Comparison of ENCODE assay signal across 1 cellular context in the genomic region with DNA sequence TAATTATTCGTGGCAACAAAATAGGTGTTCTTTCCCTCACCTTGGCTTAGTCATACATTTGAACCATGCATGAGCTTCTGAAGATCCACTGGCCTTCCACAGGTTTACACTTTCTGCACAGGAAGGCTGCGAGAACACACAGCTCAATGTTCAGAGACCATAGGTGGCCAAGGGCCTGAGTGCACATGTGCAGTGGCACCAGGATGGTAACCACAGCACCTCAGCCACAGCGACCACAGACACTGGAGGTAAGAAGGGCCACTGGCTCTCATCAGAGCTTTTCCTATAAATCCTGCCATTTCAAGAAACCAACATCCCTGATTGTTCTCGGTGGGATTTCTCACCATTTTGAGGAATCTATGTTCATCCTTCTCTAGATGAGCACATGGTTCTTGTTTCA.
TF ChIP-seq lines count a peak whose summit lies in the region.

No MANE protein-coding gene starts in this region.

TF ChIP-seq in WTC11, 78 proteins besides CTCF, POLR2A, EP300 and RAD21 (continued from another document):
- TF ChIP-seq, protein P1, sequence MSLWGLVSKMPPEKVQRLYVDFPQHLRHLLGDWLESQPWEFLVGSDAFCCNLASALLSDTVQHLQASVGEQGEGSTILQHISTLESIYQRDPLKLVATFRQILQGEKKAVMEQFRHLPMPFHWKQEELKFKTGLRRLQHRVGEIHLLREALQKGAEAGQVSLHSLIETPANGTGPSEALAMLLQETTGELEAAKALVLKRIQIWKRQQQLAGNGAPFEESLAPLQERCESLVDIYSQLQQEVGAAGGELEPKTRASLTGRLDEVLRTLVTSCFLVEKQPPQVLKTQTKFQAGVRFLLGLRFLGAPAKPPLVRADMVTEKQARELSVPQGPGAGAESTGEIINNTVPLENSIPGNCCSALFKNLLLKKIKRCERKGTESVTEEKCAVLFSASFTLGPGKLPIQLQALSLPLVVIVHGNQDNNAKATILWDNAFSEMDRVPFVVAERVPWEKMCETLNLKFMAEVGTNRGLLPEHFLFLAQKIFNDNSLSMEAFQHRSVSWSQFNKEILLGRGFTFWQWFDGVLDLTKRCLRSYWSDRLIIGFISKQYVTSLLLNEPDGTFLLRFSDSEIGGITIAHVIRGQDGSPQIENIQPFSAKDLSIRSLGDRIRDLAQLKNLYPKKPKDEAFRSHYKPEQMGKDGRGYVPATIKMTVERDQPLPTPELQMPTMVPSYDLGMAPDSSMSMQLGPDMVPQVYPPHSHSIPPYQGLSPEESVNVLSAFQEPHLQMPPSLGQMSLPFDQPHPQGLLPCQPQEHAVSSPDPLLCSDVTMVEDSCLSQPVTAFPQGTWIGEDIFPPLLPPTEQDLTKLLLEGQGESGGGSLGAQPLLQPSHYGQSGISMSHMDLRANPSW (CRISPR knock-in tag; conservative IDR thresholded peaks at IDR 0.05; ENCODE audit: low read depth) = no peak
- TF ChIP-seq ZNF219 (CRISPR knock-in tag; IDR thresholded peaks at IDR 0.05; ENCODE audit: borderline replicate concordance) (no peak), TP53 (CRISPR knock-in tag; IDR thresholded peaks at IDR 0.05) (no peak), ATF1 (CRISPR knock-in tag; IDR thresholded peaks at IDR 0.05) (no peak), HMGA2 (CRISPR knock-in tag; IDR thresholded peaks at IDR 0.05) (no peak)
- TF ChIP-seq, protein P2, sequence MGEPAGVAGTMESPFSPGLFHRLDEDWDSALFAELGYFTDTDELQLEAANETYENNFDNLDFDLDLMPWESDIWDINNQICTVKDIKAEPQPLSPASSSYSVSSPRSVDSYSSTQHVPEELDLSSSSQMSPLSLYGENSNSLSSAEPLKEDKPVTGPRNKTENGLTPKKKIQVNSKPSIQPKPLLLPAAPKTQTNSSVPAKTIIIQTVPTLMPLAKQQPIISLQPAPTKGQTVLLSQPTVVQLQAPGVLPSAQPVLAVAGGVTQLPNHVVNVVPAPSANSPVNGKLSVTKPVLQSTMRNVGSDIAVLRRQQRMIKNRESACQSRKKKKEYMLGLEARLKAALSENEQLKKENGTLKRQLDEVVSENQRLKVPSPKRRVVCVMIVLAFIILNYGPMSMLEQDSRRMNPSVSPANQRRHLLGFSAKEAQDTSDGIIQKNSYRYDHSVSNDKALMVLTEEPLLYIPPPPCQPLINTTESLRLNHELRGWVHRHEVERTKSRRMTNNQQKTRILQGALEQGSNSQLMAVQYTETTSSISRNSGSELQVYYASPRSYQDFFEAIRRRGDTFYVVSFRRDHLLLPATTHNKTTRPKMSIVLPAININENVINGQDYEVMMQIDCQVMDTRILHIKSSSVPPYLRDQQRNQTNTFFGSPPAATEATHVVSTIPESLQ (CRISPR knock-in tag; IDR thresholded peaks at IDR 0.05) = no peak
- TF ChIP-seq, protein P3, sequence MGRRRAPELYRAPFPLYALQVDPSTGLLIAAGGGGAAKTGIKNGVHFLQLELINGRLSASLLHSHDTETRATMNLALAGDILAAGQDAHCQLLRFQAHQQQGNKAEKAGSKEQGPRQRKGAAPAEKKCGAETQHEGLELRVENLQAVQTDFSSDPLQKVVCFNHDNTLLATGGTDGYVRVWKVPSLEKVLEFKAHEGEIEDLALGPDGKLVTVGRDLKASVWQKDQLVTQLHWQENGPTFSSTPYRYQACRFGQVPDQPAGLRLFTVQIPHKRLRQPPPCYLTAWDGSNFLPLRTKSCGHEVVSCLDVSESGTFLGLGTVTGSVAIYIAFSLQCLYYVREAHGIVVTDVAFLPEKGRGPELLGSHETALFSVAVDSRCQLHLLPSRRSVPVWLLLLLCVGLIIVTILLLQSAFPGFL (CRISPR knock-in tag; IDR thresholded peaks at IDR 0.05; ENCODE audit: borderline replicate concordance) = no peak
